Comparison of ENCODE assay signal across 27 cellular contexts in the genomic region with DNA sequence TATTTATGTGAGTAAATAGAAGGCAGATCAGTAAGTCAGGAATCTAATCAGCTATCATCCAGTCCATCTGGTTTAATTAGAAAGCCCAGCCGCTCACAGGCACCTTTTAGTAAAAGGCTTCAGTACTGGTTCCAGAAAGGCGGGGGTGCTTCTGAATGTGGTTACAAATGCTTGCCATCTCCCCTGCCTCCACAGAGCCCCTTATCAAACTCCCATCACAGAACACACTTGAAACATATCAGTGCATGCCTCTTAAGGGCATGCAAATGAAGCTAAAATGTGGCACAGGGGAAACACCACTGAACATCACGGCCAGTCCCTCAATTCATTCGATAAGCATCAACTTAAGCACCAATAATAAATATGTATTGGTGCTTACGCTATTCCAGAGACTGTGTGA.
"Had no signal": no experiment of that assay in that cellular context is flagged by ENCODE, and none has a peak within 500 bp of the region (broad histone marks: within the 10 kb centered on the region; RNA-seq: fewer than 3 reads in every experiment).

No MANE protein-coding gene starts in this region.

- H3K27ac ChIP-seq: ascending aorta, cardiac muscle cell, VCaP had no signal

- H3K9me3 ChIP-seq: ascending aorta had no signal

- H3K36me3 ChIP-seq: ascending aorta, cardiac muscle cell had no signal

- H3K27me3 ChIP-seq: ascending aorta, cardiac muscle cell had no signal

- H3K4me3 ChIP-seq: ascending aorta, cardiac muscle cell had no signal

- H3K4me1 ChIP-seq: ascending aorta had no signal

- ATAC-seq: activated CD8-positive, alpha-beta memory T cell treated with anti-CD3 and anti-CD28 coated beads, Interleukin-2, amount 10 ng/mL, durations not matched to agents 7 days and 5 days; activated CD8-positive, alpha-beta T cell treated with anti-CD3 and anti-CD28 coated beads, Interleukin-2, amount 10 ng/mL, durations not matched to agents 7 days and 5 days; activated naive CD8-positive, alpha-beta T cell treated with anti-CD3 and anti-CD28 coated beads, Interleukin-2, amount 50 U/mL, for 24 hours had no signal

- DNase-seq: activated B cell treated with CpG ODN at 0.5 μM for 24 hours; activated CD4-positive, alpha-beta memory T cell treated with anti-CD3 and anti-CD28 coated beads, Interleukin-2, amount 10 ng/mL, durations not matched to agents 7 days and 5 days; activated CD4-positive, alpha-beta T cell treated with anti-CD3 and anti-CD28 coated beads for 4 hours; activated CD4-positive, alpha-beta T cell treated with anti-CD3 and anti-CD28 coated beads, Interleukin-2, amount 10 ng/mL, durations not matched to agents 7 days and 5 days; activated CD4-positive, alpha-beta T cell treated with anti-CD3 and anti-CD28 coated beads, Interleukin-2, amount 50 U/mL, for 48 hours; activated CD4-positive, CD25-positive, alpha-beta regulatory T cell treated with anti-CD3 and anti-CD28 coated beads, Interleukin-2, amount 50 U/mL, for 72 hours; activated CD8-positive, alpha-beta memory T cell treated with anti-CD3 and anti-CD28 coated beads for 24 hours; activated CD8-positive, alpha-beta memory T cell treated with anti-CD3 and anti-CD28 coated beads, Interleukin-2, amount 10 ng/mL, durations not matched to agents 7 days and 5 days; activated CD8-positive, alpha-beta memory T cell treated with anti-CD3 and anti-CD28 coated beads, Interleukin-2, amount 50 U/mL, for 48 hours; activated CD8-positive, alpha-beta T cell treated with anti-CD3 and anti-CD28 coated beads, Interleukin-2, amount 10 ng/mL, durations not matched to agents 7 days and 5 days; activated effector memory CD4-positive, alpha-beta T cell treated with Interleukin-2 at 50 U/mL for 16 hours; activated gamma-delta T cell; activated naive CD4-positive, alpha-beta T cell treated with anti-CD3 and anti-CD28 coated beads, Interleukin-2, amount 10 ng/mL, durations not matched to agents 7 days and 5 days; activated naive CD4-positive, alpha-beta T cell treated with Interleukin-2 at 50 U/mL for 16 hours; activated naive CD8-positive, alpha-beta T cell treated with anti-CD3 and anti-CD28 coated beads, Interleukin-2, amount 10 ng/mL, durations not matched to agents 7 days and 5 days; activated naive CD8-positive, alpha-beta T cell treated with anti-CD3 and anti-CD28 coated beads, Interleukin-2, amount 50 U/mL, for 24 hours; activated T-cell treated with anti-CD3 and anti-CD28 coated beads, Interleukin-2, amount 50 U/mL, for 24 hours; activated T-cell treated with anti-CD3 and anti-CD28 coated beads, Interleukin-2, amount 50 U/mL, for 48 hours; amygdala; anterior cingulate cortex; caudate nucleus; cerebellar nuclear complex; T-helper 2 cell; T-helper 9 cell had no signal
